In the genomic region with DNA sequence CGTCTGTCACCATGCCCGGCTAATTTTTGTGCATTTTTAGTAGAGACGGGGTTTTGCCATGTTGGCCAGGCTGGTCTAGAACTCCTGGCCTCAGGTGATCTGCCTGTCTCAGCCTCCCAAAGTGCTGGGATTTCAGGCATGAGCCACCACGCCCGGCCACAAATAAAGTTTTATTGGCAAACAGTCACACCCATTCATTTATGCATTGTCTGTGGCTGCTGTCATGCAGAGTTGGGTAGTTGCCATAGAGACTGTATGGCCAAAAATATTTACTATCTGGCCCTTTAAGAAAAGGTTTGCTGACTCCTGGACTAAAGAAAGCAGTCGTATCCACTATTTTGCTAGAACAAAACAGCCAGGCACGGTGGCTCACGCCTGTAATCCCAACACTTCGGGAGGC, we compare ENCODE assay signal across 11 cellular contexts. TPM values are rescaled to one million over a fixed set of nuclear protein-coding genes. Genes with fewer than 3 reads are reported as not detected.
"Had no signal": no experiment of that assay in that cellular context is flagged by ENCODE, and none has a peak within 500 bp of the region (broad histone marks: within the 10 kb centered on the region; RNA-seq: fewer than 3 reads in every experiment).

No MANE protein-coding gene starts in this region.

RNA-seq across cellular contexts. Expression of a gene that starts 37.9 kb away (rescaled TPM):
- total RNA-seq: breast epithelium; esophagus mucosa; fibroblast of villous mesenchyme; liver; natural killer cell treated with Interleukin-12 subunit alpha and Interleukin-12 subunit beta and Interleukin-15 and Interleukin-18, amount 100 ng/mL, for 72 hours; sciatic nerve; smooth muscle cell; stomach; temporal lobe; vagina had no signal
- polyA plus RNA-seq: immature natural killer cell, liver, smooth muscle cell, stomach had no signal
